ENCODE assay signal across 1 cellular context in the genomic region with DNA sequence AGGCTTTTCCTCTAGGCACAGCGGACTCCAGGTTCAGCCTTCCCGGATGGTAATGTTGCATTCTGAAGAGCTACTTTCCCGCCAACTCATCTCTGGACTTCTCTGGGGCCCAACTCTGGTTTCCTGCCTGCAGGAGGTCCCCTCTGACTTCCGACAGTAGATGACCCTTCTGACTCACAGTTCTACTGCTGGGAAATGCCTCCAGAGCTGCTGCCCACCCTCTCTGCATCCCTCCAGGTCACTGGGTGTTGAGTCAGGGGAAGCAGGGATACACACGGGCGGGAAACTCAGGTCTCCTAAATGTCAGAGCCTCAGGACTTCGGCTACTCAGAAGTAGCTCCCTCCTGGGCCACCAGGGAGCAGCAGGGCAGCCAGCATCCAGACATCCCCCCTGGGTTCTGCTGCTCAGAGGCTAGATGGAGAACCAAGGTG.
TF ChIP-seq lines count a peak whose summit lies in the region.

No MANE protein-coding gene starts in this region.

TF ChIP-seq in K562, 482 proteins besides CTCF, POLR2A, EP300 and RAD21 (continued from another document and continues in another):
- TF ChIP-seq, protein P1, sequence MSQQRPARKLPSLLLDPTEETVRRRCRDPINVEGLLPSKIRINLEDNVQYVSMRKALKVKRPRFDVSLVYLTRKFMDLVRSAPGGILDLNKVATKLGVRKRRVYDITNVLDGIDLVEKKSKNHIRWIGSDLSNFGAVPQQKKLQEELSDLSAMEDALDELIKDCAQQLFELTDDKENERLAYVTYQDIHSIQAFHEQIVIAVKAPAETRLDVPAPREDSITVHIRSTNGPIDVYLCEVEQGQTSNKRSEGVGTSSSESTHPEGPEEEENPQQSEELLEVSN (IDR thresholded peaks at IDR 0.05; ENCODE audit: borderline replicate concordance in 1 of 2, extremely low read depth in 1 of 2, insufficient read depth in 1 of 2, insufficient read length in 1 of 2, low read depth in 1 of 2, low read length in 1 of 2, poor library complexity in 1 of 2, severe bottlenecking in 1 of 2), result peak in 1 of 2 experiments; percentile 58
- TF ChIP-seq, protein P2, sequence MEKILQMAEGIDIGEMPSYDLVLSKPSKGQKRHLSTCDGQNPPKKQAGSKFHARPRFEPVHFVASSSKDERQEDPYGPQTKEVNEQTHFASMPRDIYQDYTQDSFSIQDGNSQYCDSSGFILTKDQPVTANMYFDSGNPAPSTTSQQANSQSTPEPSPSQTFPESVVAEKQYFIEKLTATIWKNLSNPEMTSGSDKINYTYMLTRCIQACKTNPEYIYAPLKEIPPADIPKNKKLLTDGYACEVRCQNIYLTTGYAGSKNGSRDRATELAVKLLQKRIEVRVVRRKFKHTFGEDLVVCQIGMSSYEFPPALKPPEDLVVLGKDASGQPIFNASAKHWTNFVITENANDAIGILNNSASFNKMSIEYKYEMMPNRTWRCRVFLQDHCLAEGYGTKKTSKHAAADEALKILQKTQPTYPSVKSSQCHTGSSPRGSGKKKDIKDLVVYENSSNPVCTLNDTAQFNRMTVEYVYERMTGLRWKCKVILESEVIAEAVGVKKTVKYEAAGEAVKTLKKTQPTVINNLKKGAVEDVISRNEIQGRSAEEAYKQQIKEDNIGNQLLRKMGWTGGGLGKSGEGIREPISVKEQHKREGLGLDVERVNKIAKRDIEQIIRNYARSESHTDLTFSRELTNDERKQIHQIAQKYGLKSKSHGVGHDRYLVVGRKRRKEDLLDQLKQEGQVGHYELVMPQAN (IDR thresholded peaks at IDR 0.05; ENCODE audit: borderline replicate concordance), result no peak
- TF ChIP-seq, protein P3, sequence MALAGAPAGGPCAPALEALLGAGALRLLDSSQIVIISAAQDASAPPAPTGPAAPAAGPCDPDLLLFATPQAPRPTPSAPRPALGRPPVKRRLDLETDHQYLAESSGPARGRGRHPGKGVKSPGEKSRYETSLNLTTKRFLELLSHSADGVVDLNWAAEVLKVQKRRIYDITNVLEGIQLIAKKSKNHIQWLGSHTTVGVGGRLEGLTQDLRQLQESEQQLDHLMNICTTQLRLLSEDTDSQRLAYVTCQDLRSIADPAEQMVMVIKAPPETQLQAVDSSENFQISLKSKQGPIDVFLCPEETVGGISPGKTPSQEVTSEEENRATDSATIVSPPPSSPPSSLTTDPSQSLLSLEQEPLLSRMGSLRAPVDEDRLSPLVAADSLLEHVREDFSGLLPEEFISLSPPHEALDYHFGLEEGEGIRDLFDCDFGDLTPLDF (CRISPR knock-in tag; IDR thresholded peaks at IDR 0.05), result peak; percentile 45; the same call in 1 of the 2 replicates
- TF ChIP-seq, protein P4, sequence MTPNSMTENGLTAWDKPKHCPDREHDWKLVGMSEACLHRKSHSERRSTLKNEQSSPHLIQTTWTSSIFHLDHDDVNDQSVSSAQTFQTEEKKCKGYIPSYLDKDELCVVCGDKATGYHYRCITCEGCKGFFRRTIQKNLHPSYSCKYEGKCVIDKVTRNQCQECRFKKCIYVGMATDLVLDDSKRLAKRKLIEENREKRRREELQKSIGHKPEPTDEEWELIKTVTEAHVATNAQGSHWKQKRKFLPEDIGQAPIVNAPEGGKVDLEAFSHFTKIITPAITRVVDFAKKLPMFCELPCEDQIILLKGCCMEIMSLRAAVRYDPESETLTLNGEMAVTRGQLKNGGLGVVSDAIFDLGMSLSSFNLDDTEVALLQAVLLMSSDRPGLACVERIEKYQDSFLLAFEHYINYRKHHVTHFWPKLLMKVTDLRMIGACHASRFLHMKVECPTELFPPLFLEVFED (CRISPR knock-in tag; conservative IDR thresholded peaks at IDR 0.05), result no peak
- no peak for TF ChIP-seq FOSL1 (tag; conservative IDR thresholded peaks at IDR 0.05)
- TF ChIP-seq, protein P5, sequence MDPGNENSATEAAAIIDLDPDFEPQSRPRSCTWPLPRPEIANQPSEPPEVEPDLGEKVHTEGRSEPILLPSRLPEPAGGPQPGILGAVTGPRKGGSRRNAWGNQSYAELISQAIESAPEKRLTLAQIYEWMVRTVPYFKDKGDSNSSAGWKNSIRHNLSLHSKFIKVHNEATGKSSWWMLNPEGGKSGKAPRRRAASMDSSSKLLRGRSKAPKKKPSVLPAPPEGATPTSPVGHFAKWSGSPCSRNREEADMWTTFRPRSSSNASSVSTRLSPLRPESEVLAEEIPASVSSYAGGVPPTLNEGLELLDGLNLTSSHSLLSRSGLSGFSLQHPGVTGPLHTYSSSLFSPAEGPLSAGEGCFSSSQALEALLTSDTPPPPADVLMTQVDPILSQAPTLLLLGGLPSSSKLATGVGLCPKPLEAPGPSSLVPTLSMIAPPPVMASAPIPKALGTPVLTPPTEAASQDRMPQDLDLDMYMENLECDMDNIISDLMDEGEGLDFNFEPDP (CRISPR knock-in tag; IDR thresholded peaks at IDR 0.05), result no peak
- 0 out of 4 replicates have a peak, but pooled peaks of 1 of the 2 experiments have one; percentile 20 for TF ChIP-seq MAZ (CRISPR knock-in tag; conservative IDR thresholded peaks at IDR 0.05 in 1 of 2, IDR thresholded peaks at IDR 0.05 in 1 of 2)
- TF ChIP-seq, protein P6, sequence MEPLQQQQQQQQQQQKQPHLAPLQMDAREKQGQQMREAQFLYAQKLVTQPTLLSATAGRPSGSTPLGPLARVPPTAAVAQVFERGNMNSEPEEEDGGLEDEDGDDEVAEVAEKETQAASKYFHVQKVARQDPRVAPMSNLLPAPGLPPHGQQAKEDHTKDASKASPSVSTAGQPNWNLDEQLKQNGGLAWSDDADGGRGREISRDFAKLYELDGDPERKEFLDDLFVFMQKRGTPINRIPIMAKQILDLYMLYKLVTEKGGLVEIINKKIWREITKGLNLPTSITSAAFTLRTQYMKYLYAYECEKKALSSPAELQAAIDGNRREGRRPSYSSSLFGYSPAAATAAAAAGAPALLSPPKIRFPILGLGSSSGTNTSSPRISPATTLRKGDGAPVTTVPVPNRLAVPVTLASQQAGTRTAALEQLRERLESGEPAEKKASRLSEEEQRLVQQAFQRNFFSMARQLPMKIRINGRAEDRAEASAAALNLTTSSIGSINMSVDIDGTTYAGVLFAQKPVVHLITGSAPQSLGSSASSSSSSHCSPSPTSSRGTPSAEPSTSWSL (CRISPR knock-in tag; IDR thresholded peaks at IDR 0.05; ENCODE audit: borderline replicate concordance), result no peak
- TF ChIP-seq, protein P7, sequence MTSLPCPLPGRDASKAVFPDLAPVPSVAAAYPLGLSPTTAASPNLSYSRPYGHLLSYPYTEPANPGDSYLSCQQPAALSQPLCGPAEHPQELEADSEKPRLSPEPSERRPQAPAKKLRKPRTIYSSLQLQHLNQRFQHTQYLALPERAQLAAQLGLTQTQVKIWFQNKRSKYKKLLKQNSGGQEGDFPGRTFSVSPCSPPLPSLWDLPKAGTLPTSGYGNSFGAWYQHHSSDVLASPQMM (CRISPR knock-in tag; IDR thresholded peaks at IDR 0.05), result no peak
- TF ChIP-seq JUN (IDR thresholded peaks at IDR 0.05; ENCODE audit: borderline replicate concordance, low read depth, low read length), result no peak
- TF ChIP-seq JUN (CRISPR knock-in tag; IDR thresholded peaks at IDR 0.05; ENCODE audit: borderline replicate concordance), result no peak
- no peak for TF ChIP-seq HMG20B (CRISPR knock-in tag; IDR thresholded peaks at IDR 0.05)
- TF ChIP-seq, protein P8, sequence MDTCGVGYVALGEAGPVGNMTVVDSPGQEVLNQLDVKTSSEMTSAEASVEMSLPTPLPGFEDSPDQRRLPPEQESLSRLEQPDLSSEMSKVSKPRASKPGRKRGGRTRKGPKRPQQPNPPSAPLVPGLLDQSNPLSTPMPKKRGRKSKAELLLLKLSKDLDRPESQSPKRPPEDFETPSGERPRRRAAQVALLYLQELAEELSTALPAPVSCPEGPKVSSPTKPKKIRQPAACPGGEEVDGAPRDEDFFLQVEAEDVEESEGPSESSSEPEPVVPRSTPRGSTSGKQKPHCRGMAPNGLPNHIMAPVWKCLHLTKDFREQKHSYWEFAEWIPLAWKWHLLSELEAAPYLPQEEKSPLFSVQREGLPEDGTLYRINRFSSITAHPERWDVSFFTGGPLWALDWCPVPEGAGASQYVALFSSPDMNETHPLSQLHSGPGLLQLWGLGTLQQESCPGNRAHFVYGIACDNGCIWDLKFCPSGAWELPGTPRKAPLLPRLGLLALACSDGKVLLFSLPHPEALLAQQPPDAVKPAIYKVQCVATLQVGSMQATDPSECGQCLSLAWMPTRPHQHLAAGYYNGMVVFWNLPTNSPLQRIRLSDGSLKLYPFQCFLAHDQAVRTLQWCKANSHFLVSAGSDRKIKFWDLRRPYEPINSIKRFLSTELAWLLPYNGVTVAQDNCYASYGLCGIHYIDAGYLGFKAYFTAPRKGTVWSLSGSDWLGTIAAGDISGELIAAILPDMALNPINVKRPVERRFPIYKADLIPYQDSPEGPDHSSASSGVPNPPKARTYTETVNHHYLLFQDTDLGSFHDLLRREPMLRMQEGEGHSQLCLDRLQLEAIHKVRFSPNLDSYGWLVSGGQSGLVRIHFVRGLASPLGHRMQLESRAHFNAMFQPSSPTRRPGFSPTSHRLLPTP (IDR thresholded peaks at IDR 0.05; ENCODE audit: borderline replicate concordance, extremely low read depth, insufficient read length), result no peak
- no peak for TF ChIP-seq RUNX1 (IDR thresholded peaks at IDR 0.05; ENCODE audit: low read depth)
- no peak for TF ChIP-seq HNRNPK (IDR thresholded peaks at IDR 0.05; ENCODE audit: low read depth, low read length, poor library complexity, severe bottlenecking)
- TF ChIP-seq, protein P9, sequence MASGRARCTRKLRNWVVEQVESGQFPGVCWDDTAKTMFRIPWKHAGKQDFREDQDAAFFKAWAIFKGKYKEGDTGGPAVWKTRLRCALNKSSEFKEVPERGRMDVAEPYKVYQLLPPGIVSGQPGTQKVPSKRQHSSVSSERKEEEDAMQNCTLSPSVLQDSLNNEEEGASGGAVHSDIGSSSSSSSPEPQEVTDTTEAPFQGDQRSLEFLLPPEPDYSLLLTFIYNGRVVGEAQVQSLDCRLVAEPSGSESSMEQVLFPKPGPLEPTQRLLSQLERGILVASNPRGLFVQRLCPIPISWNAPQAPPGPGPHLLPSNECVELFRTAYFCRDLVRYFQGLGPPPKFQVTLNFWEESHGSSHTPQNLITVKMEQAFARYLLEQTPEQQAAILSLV (tag; IDR thresholded peaks at IDR 0.05), result no peak
- TF ChIP-seq, protein P10, sequence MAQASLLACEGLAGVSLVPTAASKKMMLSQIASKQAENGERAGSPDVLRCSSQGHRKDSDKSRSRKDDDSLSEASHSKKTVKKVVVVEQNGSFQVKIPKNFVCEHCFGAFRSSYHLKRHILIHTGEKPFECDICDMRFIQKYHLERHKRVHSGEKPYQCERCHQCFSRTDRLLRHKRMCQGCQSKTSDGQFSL (CRISPR knock-in tag; IDR thresholded peaks at IDR 0.05), result no peak
- TF ChIP-seq, protein P10 (tag; IDR thresholded peaks at IDR 0.05), result no peak
- TF ChIP-seq, protein P11, sequence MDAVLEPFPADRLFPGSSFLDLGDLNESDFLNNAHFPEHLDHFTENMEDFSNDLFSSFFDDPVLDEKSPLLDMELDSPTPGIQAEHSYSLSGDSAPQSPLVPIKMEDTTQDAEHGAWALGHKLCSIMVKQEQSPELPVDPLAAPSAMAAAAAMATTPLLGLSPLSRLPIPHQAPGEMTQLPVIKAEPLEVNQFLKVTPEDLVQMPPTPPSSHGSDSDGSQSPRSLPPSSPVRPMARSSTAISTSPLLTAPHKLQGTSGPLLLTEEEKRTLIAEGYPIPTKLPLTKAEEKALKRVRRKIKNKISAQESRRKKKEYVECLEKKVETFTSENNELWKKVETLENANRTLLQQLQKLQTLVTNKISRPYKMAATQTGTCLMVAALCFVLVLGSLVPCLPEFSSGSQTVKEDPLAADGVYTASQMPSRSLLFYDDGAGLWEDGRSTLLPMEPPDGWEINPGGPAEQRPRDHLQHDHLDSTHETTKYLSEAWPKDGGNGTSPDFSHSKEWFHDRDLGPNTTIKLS (IDR thresholded peaks at IDR 0.05; ENCODE audit: borderline replicate concordance, low read depth), result no peak
- TF ChIP-seq, protein P12, sequence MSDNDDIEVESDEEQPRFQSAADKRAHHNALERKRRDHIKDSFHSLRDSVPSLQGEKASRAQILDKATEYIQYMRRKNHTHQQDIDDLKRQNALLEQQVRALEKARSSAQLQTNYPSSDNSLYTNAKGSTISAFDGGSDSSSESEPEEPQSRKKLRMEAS (CRISPR knock-in tag; IDR thresholded peaks at IDR 0.05), result no peak
- TF ChIP-seq, protein P13, sequence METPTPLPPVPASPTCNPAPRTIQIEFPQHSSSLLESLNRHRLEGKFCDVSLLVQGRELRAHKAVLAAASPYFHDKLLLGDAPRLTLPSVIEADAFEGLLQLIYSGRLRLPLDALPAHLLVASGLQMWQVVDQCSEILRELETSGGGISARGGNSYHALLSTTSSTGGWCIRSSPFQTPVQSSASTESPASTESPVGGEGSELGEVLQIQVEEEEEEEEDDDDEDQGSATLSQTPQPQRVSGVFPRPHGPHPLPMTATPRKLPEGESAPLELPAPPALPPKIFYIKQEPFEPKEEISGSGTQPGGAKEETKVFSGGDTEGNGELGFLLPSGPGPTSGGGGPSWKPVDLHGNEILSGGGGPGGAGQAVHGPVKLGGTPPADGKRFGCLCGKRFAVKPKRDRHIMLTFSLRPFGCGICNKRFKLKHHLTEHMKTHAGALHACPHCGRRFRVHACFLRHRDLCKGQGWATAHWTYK (CRISPR knock-in tag; IDR thresholded peaks at IDR 0.05), result no peak
- no peak for TF ChIP-seq NRF1 (conservative IDR thresholded peaks at IDR 0.05 in 1 of 2, IDR thresholded peaks at IDR 0.05 in 1 of 2)
- TF ChIP-seq ZNF121 (CRISPR knock-in tag; conservative IDR thresholded peaks at IDR 0.05), result no peak
- no peak for TF ChIP-seq ARID1B (IDR thresholded peaks at IDR 0.05)
- TF ChIP-seq LEF1 (IDR thresholded peaks at IDR 0.05), result no peak
- no peak for TF ChIP-seq BRCA1 (IDR thresholded peaks at IDR 0.05)
- TF ChIP-seq BRCA1 (CRISPR knock-in tag; IDR thresholded peaks at IDR 0.05), result no peak
- no peak for TF ChIP-seq ZC3H11A (IDR thresholded peaks at IDR 0.05; ENCODE audit: low read depth, low read length)
- TF ChIP-seq, protein P14, sequence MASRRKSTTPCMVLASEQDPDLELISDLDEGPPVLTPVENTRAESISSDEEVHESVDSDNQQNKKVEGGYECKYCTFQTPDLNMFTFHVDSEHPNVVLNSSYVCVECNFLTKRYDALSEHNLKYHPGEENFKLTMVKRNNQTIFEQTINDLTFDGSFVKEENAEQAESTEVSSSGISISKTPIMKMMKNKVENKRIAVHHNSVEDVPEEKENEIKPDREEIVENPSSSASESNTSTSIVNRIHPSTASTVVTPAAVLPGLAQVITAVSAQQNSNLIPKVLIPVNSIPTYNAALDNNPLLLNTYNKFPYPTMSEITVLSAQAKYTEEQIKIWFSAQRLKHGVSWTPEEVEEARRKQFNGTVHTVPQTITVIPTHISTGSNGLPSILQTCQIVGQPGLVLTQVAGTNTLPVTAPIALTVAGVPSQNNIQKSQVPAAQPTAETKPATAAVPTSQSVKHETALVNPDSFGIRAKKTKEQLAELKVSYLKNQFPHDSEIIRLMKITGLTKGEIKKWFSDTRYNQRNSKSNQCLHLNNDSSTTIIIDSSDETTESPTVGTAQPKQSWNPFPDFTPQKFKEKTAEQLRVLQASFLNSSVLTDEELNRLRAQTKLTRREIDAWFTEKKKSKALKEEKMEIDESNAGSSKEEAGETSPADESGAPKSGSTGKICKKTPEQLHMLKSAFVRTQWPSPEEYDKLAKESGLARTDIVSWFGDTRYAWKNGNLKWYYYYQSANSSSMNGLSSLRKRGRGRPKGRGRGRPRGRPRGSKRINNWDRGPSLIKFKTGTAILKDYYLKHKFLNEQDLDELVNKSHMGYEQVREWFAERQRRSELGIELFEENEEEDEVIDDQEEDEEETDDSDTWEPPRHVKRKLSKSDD (conservative IDR thresholded peaks at IDR 0.05; ENCODE audit: low read length), result no peak
